ENCODE assay signal across 16 cellular contexts in the genomic region with DNA sequence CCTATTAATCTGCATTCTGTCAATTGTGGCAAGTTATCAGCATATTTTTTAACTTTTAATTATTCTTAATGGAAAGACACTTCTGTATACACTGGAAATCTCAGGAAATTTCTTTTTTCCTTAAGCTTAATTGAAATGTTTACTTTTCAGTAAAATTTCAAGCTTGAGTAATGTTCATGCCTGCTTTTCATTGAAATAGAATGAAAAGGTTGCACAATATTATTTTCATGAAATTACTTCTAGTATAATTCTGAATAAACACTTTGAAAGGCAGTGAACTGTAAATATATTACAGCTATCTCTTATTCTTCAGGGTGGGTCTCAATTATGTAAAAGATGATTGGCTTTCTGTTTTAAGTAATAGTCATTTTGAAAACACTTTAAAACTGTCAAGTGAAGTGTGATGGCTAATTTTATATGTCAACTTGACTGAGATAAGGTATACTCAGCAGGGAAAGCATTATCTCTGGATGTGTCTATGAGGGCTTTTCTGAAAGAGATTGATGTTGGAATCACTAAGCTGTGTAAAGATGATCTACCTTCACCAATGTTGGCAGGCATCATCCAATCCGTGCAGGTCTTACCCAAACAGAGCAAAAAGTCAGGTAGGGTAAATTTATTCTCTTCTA. TPM values are rescaled to one million over a fixed set of nuclear protein-coding genes. Genes with fewer than 3 reads are reported as not detected.
DNase-seq lines count a peak whose midpoint lies in the region; ATAC-seq lines count a peak whose summit lies in the region.
"Had no signal": no experiment of that assay in that cellular context is flagged by ENCODE, and none has a peak within 500 bp of the region (broad histone marks: within the 10 kb centered on the region; RNA-seq: fewer than 3 reads in every experiment).

No MANE protein-coding gene starts in this region.

- no peaks in the 10 kb centered on the region for H3K36me3 ChIP-seq in HAP-1 (replicated peaks)

- no peaks in the 10 kb centered on the region for H3K4me1 ChIP-seq in HAP-1
- H3K4me1 ChIP-seq: parathyroid adenoma had no signal

- peaks cover 14% of the 10 kb centered on the region for H3K9me3 Mint-ChIP-seq in activated naive CD4-positive, alpha-beta T cell treated with anti-CD3 and anti-CD28 coated beads, Interleukin-2, amount 50 U/mL, for 24 hours
- H3K9me3 Mint-ChIP-seq in activated CD4-positive, alpha-beta memory T cell treated with anti-CD3 and anti-CD28 coated beads for 36 hours: peaks cover 38% of the 10 kb centered on the region
- H3K9me3 Mint-ChIP-seq in stimulated activated naive B cell treated with anti-CD40 and anti-IgM and Interleukin-4, amounts not matched to agents 10 μg/mL and 1 μg/mL and 100 μg/mL, for 72 hours: peaks cover 8 to 9% of the 10 kb centered on the region in 2 donors

- no peaks in the 10 kb centered on the region for H3K27me3 Mint-ChIP-seq in activated naive CD4-positive, alpha-beta T cell treated with anti-CD3 and anti-CD28 coated beads, Interleukin-2, amount 50 U/mL, for 24 hours
- H3K27me3 Mint-ChIP-seq in activated CD4-positive, alpha-beta memory T cell treated with anti-CD3 and anti-CD28 coated beads for 36 hours: no peaks in the 10 kb centered on the region
- no peaks in the 10 kb centered on the region for H3K27me3 Mint-ChIP-seq in stimulated activated naive B cell treated with anti-CD40 and anti-IgM and Interleukin-4, amounts not matched to agents 10 μg/mL and 1 μg/mL and 100 μg/mL, for 72 hours

- no peak overlapping the region for H3K4me3 Mint-ChIP-seq in activated naive CD4-positive, alpha-beta T cell treated with anti-CD3 and anti-CD28 coated beads, Interleukin-2, amount 50 U/mL, for 24 hours
- H3K4me3 Mint-ChIP-seq in activated CD4-positive, alpha-beta memory T cell treated with anti-CD3 and anti-CD28 coated beads for 36 hours: no peak overlapping the region
- H3K4me3 Mint-ChIP-seq in stimulated activated naive B cell treated with anti-CD40 and anti-IgM and Interleukin-4, amounts not matched to agents 10 μg/mL and 1 μg/mL and 100 μg/mL, for 72 hours: peak overlapping the region in 1 of 2 donors; percentile 51

- ATAC-seq in left cardiac atrium (peak; percentile 67 to 82), HG03039 (IDR thresholded peaks at IDR 0.05; ENCODE audit: unreplicated experiment) (no peak)
- peak; percentile 6 to 15 for ATAC-seq in stimulated activated naive B cell treated with anti-CD40 and anti-IgM and Interleukin-4, amounts not matched to agents 10 μg/mL and 1 μg/mL and 100 μg/mL, for 72 hours (replicated peaks)

- DNase-seq in activated naive CD4-positive, alpha-beta T cell treated with Interleukin-2 at 50 U/mL for 16 hours: no peak
- DNase-seq in activated CD4-positive, alpha-beta memory T cell treated with anti-CD3 and anti-CD28 coated beads for 36 hours: no peak
- DNase-seq in left cardiac atrium (no peak), HAP-1 (ENCODE audit: low spot score in 2 of 2) (no peak), KBM-7 (no peak)
- DNase-seq in stimulated activated naive B cell treated with anti-CD40 and anti-IgM and Interleukin-4, amounts not matched to agents 10 μg/mL and 1 μg/mL and 100 μg/mL, for 72 hours: no peak
- DNase-seq: activated CD4-positive, alpha-beta T cell treated with anti-CD3 and anti-CD28 coated beads for 4 hours; activated gamma-delta T cell treated with Interleukin-2 at 50 U/mL for 16 hours; kidney; NCI-H2029 treated with DMSO at 0.1 percent for 48 hours; testis had no signal

- H3K36me3 Mint-ChIP-seq in activated naive CD4-positive, alpha-beta T cell treated with anti-CD3 and anti-CD28 coated beads, Interleukin-2, amount 50 U/mL, for 24 hours: peaks cover 37% of the 10 kb centered on the region
- H3K36me3 Mint-ChIP-seq in activated CD4-positive, alpha-beta memory T cell treated with anti-CD3 and anti-CD28 coated beads for 36 hours: peaks cover 37% of the 10 kb centered on the region
- peaks cover 38 to 67% of the 10 kb centered on the region in 2 donors for H3K36me3 Mint-ChIP-seq in stimulated activated naive B cell treated with anti-CD40 and anti-IgM and Interleukin-4, amounts not matched to agents 10 μg/mL and 1 μg/mL and 100 μg/mL, for 72 hours

- in situ Hi-C loops in HAP-1 (cut with MboI; ENCODE audit: low sequenced_read_pairs) (no loop called here), KBM-7 (cut with MboI; ENCODE audit: low pct_unique_long_range_greater_than_20kb, low sequenced_read_pairs) (no loop called here)

- POLR2A ChIA-PET in activated CD4-positive, alpha-beta memory T cell treated with anti-CD3 and anti-CD28 coated beads for 36 hours (lab: Charles Lee): interaction anchor here (0.7 to 2.9 kb wide), 4 partner anchors 14 to 30 kb away, joined by 3 to 7 read pairs (median 4); partner anchors contain the start of gene CLEC2D

- H3K27me3 ChIP-seq in HAP-1 (ENCODE audit: low read depth): no peaks in the 10 kb centered on the region
- H3K27me3 ChIP-seq: testis had no signal

- no peaks in the 10 kb centered on the region; the same call in 1 of the 2 replicates for H3K9me3 ChIP-seq in HAP-1
- H3K9me3 ChIP-seq: testis had no signal

- intact Hi-C loops in activated CD4-positive, alpha-beta memory T cell treated with anti-CD3 and anti-CD28 coated beads for 36 hours (cut with micrococcal nuclease): loop anchor here (1.0 kb wide), 1 partner anchor 9 kb away; no protein-coding TSS in a partner anchor
- intact Hi-C loops in left cardiac atrium (cut with DNase I): no loop called here

- CTCF ChIA-PET in activated CD4-positive, alpha-beta memory T cell treated with anti-CD3 and anti-CD28 coated beads for 36 hours (lab: Charles Lee): interaction anchor here (0.8 to 2.1 kb wide), 7 partner anchors 9 to 64 kb away, joined by 3 to 24 read pairs (median 4); no protein-coding TSS in a partner anchor

- peaks cover 65% of the 10 kb centered on the region for H3K4me1 Mint-ChIP-seq in activated naive CD4-positive, alpha-beta T cell treated with anti-CD3 and anti-CD28 coated beads, Interleukin-2, amount 50 U/mL, for 24 hours
- peaks cover 67% of the 10 kb centered on the region for H3K4me1 Mint-ChIP-seq in activated CD4-positive, alpha-beta memory T cell treated with anti-CD3 and anti-CD28 coated beads for 36 hours (ENCODE audit: low read depth)
- H3K4me1 Mint-ChIP-seq in stimulated activated naive B cell treated with anti-CD40 and anti-IgM and Interleukin-4, amounts not matched to agents 10 μg/mL and 1 μg/mL and 100 μg/mL, for 72 hours: peaks cover 41 to 85% of the 10 kb centered on the region in 2 donors

- no peak overlapping the region for H3K4me3 ChIP-seq in HAP-1
- H3K4me3 ChIP-seq: testis had no signal

- H3K27ac Mint-ChIP-seq in activated naive CD4-positive, alpha-beta T cell treated with anti-CD3 and anti-CD28 coated beads, Interleukin-2, amount 50 U/mL, for 24 hours: peak overlapping the region; percentile 72
- H3K27ac Mint-ChIP-seq in activated CD4-positive, alpha-beta memory T cell treated with anti-CD3 and anti-CD28 coated beads for 36 hours: peak overlapping the region; percentile 68
- H3K27ac Mint-ChIP-seq in stimulated activated naive B cell treated with anti-CD40 and anti-IgM and Interleukin-4, amounts not matched to agents 10 μg/mL and 1 μg/mL and 100 μg/mL, for 72 hours: peak overlapping the region; percentile 48

RNA-seq across cellular contexts. Expression of gene CLEC2D, which starts 29.9 kb away (rescaled TPM):
- total RNA-seq in activated CD4-positive, alpha-beta memory T cell treated with anti-CD3 and anti-CD28 coated beads for 36 hours: 100 to 1,000 TPM; 191 to 199 TPM
- total RNA-seq in left cardiac atrium: 10 to 100 TPM in 1 of 2 donors, 1 to 10 TPM in 1; 9.5 to 12.7 TPM

RNA-seq across cellular contexts. Expression of gene CLECL1, which starts 33.5 kb away (rescaled TPM):
- 1 to 10 TPM; 6.5 to 7.4 TPM for total RNA-seq in activated CD4-positive, alpha-beta memory T cell treated with anti-CD3 and anti-CD28 coated beads for 36 hours
- total RNA-seq in left cardiac atrium: 1 to 10 TPM in 1 of 2 donors, not detected in 1; 1.2 TPM
- total RNA-seq: Daoy, glomerular endothelial cell, testis had no signal

Comparison
In these comparisons a context has a peak if more than half of its experiments do, and no peak if none do; other contexts are left out.
1. RNA of gene CLEC2D, which starts 29.9 kb away (total RNA-seq): 191 to 199 TPM in activated CD4-positive, alpha-beta memory T cell treated with anti-CD3 and anti-CD28 coated beads for 36 hours; 9.5 to 12.7 TPM in left cardiac atrium; every median in the first group is over 10 times any median in the second.
2. Peak in every context shown above with its lines, with median percentiles within 50 percentile points of each other: H3K27ac Mint-ChIP-seq.